Comparison of ENCODE assay signal across 29 cellular contexts in the genomic region with DNA sequence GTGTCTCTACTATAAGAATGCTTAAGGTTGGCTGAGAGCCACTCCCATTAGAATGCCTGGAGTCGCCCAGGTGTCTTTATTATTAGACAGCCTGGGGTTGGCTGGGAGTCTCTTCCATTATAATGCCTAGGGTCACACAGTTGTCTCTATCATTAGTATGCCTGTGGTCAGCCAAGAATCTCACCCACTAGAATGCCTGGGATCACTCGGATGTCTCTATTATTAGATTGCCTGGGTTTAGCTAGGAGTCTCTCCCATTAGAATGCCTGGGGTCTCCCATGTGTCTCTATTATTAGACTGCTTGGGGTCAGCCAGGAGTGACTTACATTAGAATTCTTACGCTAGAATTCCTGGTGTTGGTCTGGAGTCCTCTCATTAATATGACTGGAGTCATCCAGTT.
"Had no signal": no experiment of that assay in that cellular context is flagged by ENCODE, and none has a peak within 500 bp of the region (broad histone marks: within the 10 kb centered on the region; RNA-seq: fewer than 3 reads in every experiment).

No MANE protein-coding gene starts in this region.

- ATAC-seq: activated CD8-positive, alpha-beta T cell treated with anti-CD3 and anti-CD28 coated beads for 36 hours; activated naive CD4-positive, alpha-beta T cell treated with anti-CD3 and anti-CD28 coated beads, Interleukin-2, amount 50 U/mL, for 72 hours; body of pancreas had no signal

- H3K4me3 Mint-ChIP-seq: activated CD4-positive, alpha-beta T cell treated with anti-CD3 and anti-CD28 coated beads, Interleukin-2, amount 10 ng/mL, durations not matched to agents 24 days and 14 days; activated CD8-positive, alpha-beta T cell treated with anti-CD3 and anti-CD28 coated beads for 36 hours; activated naive CD4-positive, alpha-beta T cell treated with anti-CD3 and anti-CD28 coated beads for 36 hours; activated T-cell treated with anti-CD3 and anti-CD28 coated beads, Interleukin-2, amount 50 U/mL, for 24 hours had no signal

- H3K27ac ChIP-seq: adrenal gland, body of pancreas, breast epithelium, KMS-11, PC-9, RWPE1, SJCRH30, SK-N-MC had no signal

- H3K9me3 ChIP-seq: adrenal gland, SJCRH30 had no signal

- H3K27ac Mint-ChIP-seq: activated CD4-positive, alpha-beta T cell treated with anti-CD3 and anti-CD28 coated beads, Interleukin-2, amount 10 ng/mL, durations not matched to agents 24 days and 14 days; activated CD8-positive, alpha-beta T cell treated with anti-CD3 and anti-CD28 coated beads for 36 hours; activated naive CD4-positive, alpha-beta T cell treated with anti-CD3 and anti-CD28 coated beads for 36 hours; activated naive CD4-positive, alpha-beta T cell treated with anti-CD3 and anti-CD28 coated beads, Interleukin-2, amount 50 U/mL, for 72 hours; activated T-cell treated with anti-CD3 and anti-CD28 coated beads, Interleukin-2, amount 50 U/mL, for 24 hours; activated T-helper 2 cell treated with anti-CD3 and anti-CD28 coated beads, Interferon-gamma antibody, Interleukin-2, Interleukin-4, amounts not matched to agents 10 μg/mL and 5 μg/mL and 100 μg/mL, durations not matched to agents 14 hours and 24 hours and 36 hours had no signal

- H3K9ac ChIP-seq: KMS-11 had no signal

- DNase-seq: activated CD4-positive, alpha-beta T cell treated with anti-CD3 and anti-CD28 coated beads, Interleukin-2, amount 10 ng/mL, durations not matched to agents 24 days and 14 days; activated CD4-positive, alpha-beta T cell treated with anti-CD3 and anti-CD28 coated beads, Interleukin-2, amount 50 U/mL, for 4 hours; activated CD8-positive, alpha-beta T cell treated with anti-CD3 and anti-CD28 coated beads for 36 hours; activated gamma-delta T cell treated with Interleukin-2 at 50 U/mL for 16 hours; activated naive CD4-positive, alpha-beta T cell treated with anti-CD3 and anti-CD28 coated beads for 36 hours; activated T-cell treated with anti-CD3 and anti-CD28 coated beads, Interleukin-2, amount 50 U/mL, for 24 hours; adrenal gland; body of pancreas; NCI-H1092 treated with DMSO at 0.1 percent for 48 hours; NCI-H1417; NCI-H146; NCI-H187; NCI-H2029 treated with DMSO at 0.1 percent for 48 hours; NCI-H2107; NCI-H2171; NCI-H510A; NCI-H526; NCI-H748 treated with DMSO at 0.1 percent for 48 hours; NK-92 treated with Interleukin-12 subunit alpha and Interleukin-12 subunit beta, amount 100 ng/mL, for 24 hours; PC-9; SHP77; SJCRH30; T1000 had no signal

- H3K4me3 ChIP-seq: adrenal gland, body of pancreas, breast epithelium, PC-9, SJCRH30, SK-N-MC had no signal

- H3K4me2 ChIP-seq: KMS-11, PC-9 had no signal

- H2AFZ ChIP-seq: PC-9 had no signal

- H3K27me3 Mint-ChIP-seq: activated CD4-positive, alpha-beta T cell treated with anti-CD3 and anti-CD28 coated beads, Interleukin-2, amount 10 ng/mL, durations not matched to agents 24 days and 14 days; activated CD8-positive, alpha-beta T cell treated with anti-CD3 and anti-CD28 coated beads for 36 hours; activated T-cell treated with anti-CD3 and anti-CD28 coated beads, Interleukin-2, amount 50 U/mL, for 24 hours had no signal

- H3K27me3 ChIP-seq: adrenal gland, body of pancreas, breast epithelium, SJCRH30 had no signal

- H3K36me3 ChIP-seq: adrenal gland, breast epithelium, SJCRH30 had no signal

- H3K4me1 ChIP-seq: adrenal gland, body of pancreas, breast epithelium, SJCRH30 had no signal

- H3K4me1 Mint-ChIP-seq: activated CD4-positive, alpha-beta T cell treated with anti-CD3 and anti-CD28 coated beads, Interleukin-2, amount 10 ng/mL, durations not matched to agents 24 days and 14 days had no signal
